17 cellular contexts compared by ENCODE assay signal in the genomic region with DNA sequence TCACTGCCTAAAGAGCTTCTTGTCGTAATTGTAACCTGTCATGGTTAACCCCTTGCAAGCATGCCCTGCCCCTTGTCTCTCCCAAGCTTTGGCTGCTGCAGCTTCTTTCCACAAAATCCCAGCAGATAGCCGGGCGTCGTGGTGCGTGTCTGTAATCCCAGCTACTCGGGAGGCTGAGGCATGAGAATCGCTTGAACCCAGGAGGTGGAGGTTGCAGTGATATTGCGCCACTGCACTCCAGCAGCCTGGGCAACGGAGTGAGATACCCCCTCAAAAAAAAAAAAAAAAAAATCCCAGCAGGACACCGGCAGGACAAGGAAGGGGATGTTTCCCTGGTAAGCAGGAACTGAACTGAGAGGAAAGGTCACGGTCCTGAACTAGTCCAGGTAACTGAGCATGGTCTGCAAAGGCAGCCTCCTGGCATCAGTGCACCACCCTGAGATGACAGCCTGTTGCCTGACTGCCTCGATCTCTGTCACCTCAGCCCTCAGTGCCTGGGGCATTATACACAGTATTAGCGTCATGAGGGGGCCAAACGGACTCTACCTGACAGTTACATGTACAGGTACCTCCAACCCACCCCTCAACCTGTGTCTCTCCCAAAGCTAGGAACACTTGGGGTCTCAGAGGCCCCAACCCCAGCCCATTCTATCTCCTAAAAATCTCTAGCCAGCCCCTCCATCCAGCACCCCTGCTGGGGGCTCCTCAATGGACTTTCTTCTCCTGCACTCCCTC. TPM values are rescaled to one million over a fixed set of nuclear protein-coding genes. Genes with fewer than 3 reads are reported as not detected.
DNase-seq lines count a peak whose midpoint lies in the region; ATAC-seq and TF ChIP-seq lines count a peak whose summit lies in the region.
"Had no signal": no experiment of that assay in that cellular context is flagged by ENCODE, and none has a peak within 500 bp of the region (broad histone marks: within the 10 kb centered on the region; RNA-seq: fewer than 3 reads in every experiment).

No MANE protein-coding gene starts in this region.

- no peaks in the 10 kb centered on the region for H3K9me3 ChIP-seq in T-helper 17 cell (ENCODE audit: control insufficient read depth, low read length, poor library complexity, severe bottlenecking)
- no peaks in the 10 kb centered on the region for H3K9me3 ChIP-seq in endodermal cell (ENCODE audit: control insufficient read depth, low read length)
- no peaks in the 10 kb centered on the region for H3K9me3 ChIP-seq in thyroid gland

- no peak for ATAC-seq in activated T-cell treated with anti-CD3 and anti-CD28 coated beads, Interleukin-2, amount 50 U/mL, for 72 hours (replicated peaks in 1 of 2)
- no peak for ATAC-seq in T-helper 17 cell
- no peak for ATAC-seq in HG03095 (IDR thresholded peaks at IDR 0.05; ENCODE audit: unreplicated experiment)
- ATAC-seq: activated CD8-positive, alpha-beta memory T cell treated with anti-CD3 and anti-CD28 coated beads, Interleukin-2, amount 10 ng/mL, durations not matched to agents 7 days and 5 days had no signal

- intact Hi-C loops in posterior vena cava (cut with DNase I) (no loop called here), thyroid gland (cut with DNase I) (no loop called here)

- TF ChIP-seq CTCF in endodermal cell (conservative IDR thresholded peaks at IDR 0.05) (no peak), thyroid gland (IDR thresholded peaks at IDR 0.05) (no peak)

- H3K4me3 ChIP-seq in endodermal cell (ENCODE audit: low read length): no peak overlapping the region
- H3K4me3 ChIP-seq in thyroid gland (replicated peaks in 1 of 3): no peak overlapping the region
- H3K4me3 ChIP-seq: SJSA1 had no signal

- H3K27ac Mint-ChIP-seq in activated T-cell treated with anti-CD3 and anti-CD28 coated beads, Interleukin-2, amount 50 U/mL, for 24 hours: no peak overlapping the region
- no peak overlapping the region for H3K27ac Mint-ChIP-seq in activated T-cell treated with anti-CD3 and anti-CD28 coated beads, Interleukin-2, amount 50 U/mL, for 72 hours
- H3K27ac Mint-ChIP-seq in T-helper 17 cell: no peak overlapping the region
- H3K27ac Mint-ChIP-seq in endodermal cell: no peak overlapping the region
- H3K27ac Mint-ChIP-seq: activated CD8-positive, alpha-beta memory T cell treated with anti-CD3 and anti-CD28 coated beads, Interleukin-2, amount 10 ng/mL, durations not matched to agents 7 days and 5 days; stimulated activated naive CD8-positive, alpha-beta T cell treated with anti-CD3 and anti-CD28 coated beads, Interleukin-15, Interleukin-2, amounts not matched to agents 100 ng/mL and 50 ng/mL, for 24 hours had no signal

- TF ChIP-seq POLR2A in thyroid gland (IDR thresholded peaks at IDR 0.05): no peak

- DNase-seq in activated T-cell treated with anti-CD3 and anti-CD28 coated beads, Interleukin-2, amount 50 U/mL, for 24 hours: peak; percentile 27
- no peak for DNase-seq in activated T-cell treated with anti-CD3 and anti-CD28 coated beads, Interleukin-2, amount 50 U/mL, for 72 hours
- no peak for DNase-seq in T-helper 17 cell
- peak; percentile 48 for DNase-seq in endodermal cell
- peak; percentile 66 for DNase-seq in posterior vena cava (ENCODE audit: low spot score)
- DNase-seq in NCI-H146 treated with DMSO at 0.1 percent for 48 hours (lab: John Stamatoyannopoulos, UW; ENCODE audit: unreplicated experiment): no peak
- no peak for DNase-seq in thyroid gland
- DNase-seq: activated CD8-positive, alpha-beta memory T cell treated with anti-CD3 and anti-CD28 coated beads, Interleukin-2, amount 10 ng/mL, durations not matched to agents 7 days and 5 days; amniotic stem cell; GOT3; KBM-7; NCI-H1105; nucleus accumbens; small intestine had no signal

- no peak overlapping the region for H3K4me3 Mint-ChIP-seq in activated T-cell treated with anti-CD3 and anti-CD28 coated beads, Interleukin-2, amount 50 U/mL, for 24 hours
- peak overlapping the region in 1 of 2 donors; percentile 23 for H3K4me3 Mint-ChIP-seq in activated T-cell treated with anti-CD3 and anti-CD28 coated beads, Interleukin-2, amount 50 U/mL, for 72 hours
- H3K4me3 Mint-ChIP-seq in T-helper 17 cell (peak overlapping the region; percentile 28), endodermal cell (peak overlapping the region; percentile 88)

- WGBS in endodermal cell (ENCODE audit: insufficient coverage in 1 of 2, insufficient read length in 1 of 2), 2 experiments: 76 to 83% methylated on average over 11 to 13 of the region's 14 CpGs
- 82 to 84% methylated on average over 14 of the region's 14 CpGs for WGBS in thyroid gland, 2 donors

- H3K9ac ChIP-seq in endodermal cell (ENCODE audit: extremely low read depth, low read length, poor library complexity, severe bottlenecking): no peak overlapping the region

- H3K36me3 ChIP-seq in endodermal cell (ENCODE audit: control insufficient read depth, insufficient read depth, low read length): no peaks in the 10 kb centered on the region
- no peaks in the 10 kb centered on the region for H3K36me3 ChIP-seq in thyroid gland

- peaks cover 29% of the 10 kb centered on the region for H3K4me1 Mint-ChIP-seq in activated T-cell treated with anti-CD3 and anti-CD28 coated beads, Interleukin-2, amount 50 U/mL, for 24 hours (ENCODE audit: low read depth)
- H3K4me1 Mint-ChIP-seq in activated T-cell treated with anti-CD3 and anti-CD28 coated beads, Interleukin-2, amount 50 U/mL, for 72 hours (ENCODE audit: low read depth): peaks cover 5% of the 10 kb centered on the region
- H3K4me1 Mint-ChIP-seq in T-helper 17 cell: peaks cover 27% of the 10 kb centered on the region
- H3K4me1 Mint-ChIP-seq in endodermal cell: peaks cover 40% of the 10 kb centered on the region

- H3K4me1 ChIP-seq in endodermal cell (ENCODE audit: control insufficient read depth, insufficient read depth, low read length): peaks cover 5% of the 10 kb centered on the region
- H3K4me1 ChIP-seq in thyroid gland: peaks cover 18 to 33% of the 10 kb centered on the region in 2 donors

- H3K27ac ChIP-seq in endodermal cell (ENCODE audit: low read depth, low read length) (no peak overlapping the region), thyroid gland (no peak overlapping the region)
- H3K27ac ChIP-seq: SJSA1 had no signal

- peaks cover 39% of the 10 kb centered on the region for H3K27me3 Mint-ChIP-seq in activated T-cell treated with anti-CD3 and anti-CD28 coated beads, Interleukin-2, amount 50 U/mL, for 24 hours
- H3K27me3 Mint-ChIP-seq in activated T-cell treated with anti-CD3 and anti-CD28 coated beads, Interleukin-2, amount 50 U/mL, for 72 hours (ENCODE audit: low read depth): peaks cover 39% of the 10 kb centered on the region
- H3K27me3 Mint-ChIP-seq in T-helper 17 cell (peaks cover 40% of the 10 kb centered on the region), endodermal cell (ENCODE audit: insufficient read depth) (peaks cover 2% of the 10 kb centered on the region)

- H3K27me3 ChIP-seq in endodermal cell (ENCODE audit: control insufficient read depth, insufficient read depth, low read length, poor library complexity, severe bottlenecking): no peaks in the 10 kb centered on the region
- H3K27me3 ChIP-seq in thyroid gland: no peaks in the 10 kb centered on the region

- no peaks in the 10 kb centered on the region for H3K36me3 Mint-ChIP-seq in activated T-cell treated with anti-CD3 and anti-CD28 coated beads, Interleukin-2, amount 50 U/mL, for 24 hours (ENCODE audit: low read depth)
- H3K36me3 Mint-ChIP-seq in activated T-cell treated with anti-CD3 and anti-CD28 coated beads, Interleukin-2, amount 50 U/mL, for 72 hours (ENCODE audit: insufficient read depth in 2 of 2): no peaks in the 10 kb centered on the region
- H3K36me3 Mint-ChIP-seq in T-helper 17 cell (ENCODE audit: low read depth): no peaks in the 10 kb centered on the region
- peaks cover 2% of the 10 kb centered on the region for H3K36me3 Mint-ChIP-seq in endodermal cell (ENCODE audit: low read depth)
- H3K36me3 Mint-ChIP-seq: activated CD8-positive, alpha-beta memory T cell treated with anti-CD3 and anti-CD28 coated beads, Interleukin-2, amount 10 ng/mL, durations not matched to agents 7 days and 5 days had no signal

- H3K9me3 Mint-ChIP-seq in activated T-cell treated with anti-CD3 and anti-CD28 coated beads, Interleukin-2, amount 50 U/mL, for 24 hours: no peaks in the 10 kb centered on the region
- H3K9me3 Mint-ChIP-seq in activated T-cell treated with anti-CD3 and anti-CD28 coated beads, Interleukin-2, amount 50 U/mL, for 72 hours: no peaks in the 10 kb centered on the region
- H3K9me3 Mint-ChIP-seq in endodermal cell: no peaks in the 10 kb centered on the region
- H3K9me3 Mint-ChIP-seq: stimulated activated naive CD8-positive, alpha-beta T cell treated with anti-CD3 and anti-CD28 coated beads, Interleukin-15, Interleukin-2, amounts not matched to agents 100 ng/mL and 50 ng/mL, for 24 hours had no signal

RNA-seq across cellular contexts. Expression of a gene that starts 1.8 kb away (rescaled TPM):
- total RNA-seq in activated T-cell treated with anti-CD3 and anti-CD28 coated beads, Interleukin-2, amount 50 U/mL, for 72 hours: 1 to 10 TPM; 3.1 to 3.5 TPM
- total RNA-seq in T-helper 17 cell (10 to 100 TPM; 15.7 to 19.1 TPM), endodermal cell (10 to 100 TPM; 26.8 to 27.7 TPM), posterior vena cava (1 to 10 TPM; 4.2 to 8.0 TPM), thyroid gland (10 to 100 TPM; 27.7 to 39.1 (median 35.1) TPM)
- 8.8 TPM for polyA plus RNA-seq in endodermal cell (2013, experiment 1 of 2)
- polyA plus RNA-seq in endodermal cell (2013, experiment 2 of 2): 7.5 TPM

RNA-seq across cellular contexts. Expression of a gene that starts 11.9 kb away (rescaled TPM):
- total RNA-seq in activated T-cell treated with anti-CD3 and anti-CD28 coated beads, Interleukin-2, amount 50 U/mL, for 72 hours: 10 to 100 TPM; 22.1 to 22.6 TPM
- total RNA-seq in T-helper 17 cell (10 to 100 TPM; 21.0 to 34.2 TPM), endodermal cell (10 to 100 TPM; 13.9 to 20.0 TPM), posterior vena cava (10 to 100 TPM in 1 of 2 donors, 1 to 10 TPM in 1; 9.2 to 10.6 TPM), thyroid gland (10 to 100 TPM; 20.6 to 24.2 (median 21.3) TPM)
- polyA plus RNA-seq in endodermal cell (2013, experiment 1 of 2): 11.9 TPM
- 10.1 TPM for polyA plus RNA-seq in endodermal cell (2013, experiment 2 of 2)

RNA-seq across cellular contexts. Expression of a gene that starts 11.9 kb away (rescaled TPM):
- 1 to 10 TPM; 7.8 to 9.6 TPM for total RNA-seq in activated T-cell treated with anti-CD3 and anti-CD28 coated beads, Interleukin-2, amount 50 U/mL, for 72 hours
- total RNA-seq in T-helper 17 cell (1 to 10 TPM; 7.0 to 8.2 TPM), endodermal cell (10 to 100 TPM in 1 of 2 donors, 1 to 10 TPM in 1; 5.3 to 10.8 TPM), posterior vena cava (1 to 10 TPM; 5.2 to 6.2 TPM), thyroid gland (10 to 100 TPM in 1 of 4 donors, 1 to 10 TPM in 3; 7.0 to 12.4 (median 8.7) TPM)
- 6.6 TPM for polyA plus RNA-seq in endodermal cell (2013, experiment 1 of 2)
- polyA plus RNA-seq in endodermal cell (2013, experiment 2 of 2): 6.8 TPM

RNA-seq across cellular contexts. Expression of a gene that starts 32.9 kb away (rescaled TPM):
- total RNA-seq in activated T-cell treated with anti-CD3 and anti-CD28 coated beads, Interleukin-2, amount 50 U/mL, for 72 hours: 10 to 100 TPM; 83.6 to 89.3 TPM
- total RNA-seq in T-helper 17 cell (10 to 100 TPM; 43.7 to 45.6 TPM), endodermal cell (10 to 100 TPM; 55.0 to 59.3 TPM), posterior vena cava (10 to 100 TPM; 38.3 to 38.6 TPM), thyroid gland (100 to 1,000 TPM in 3 of 4 donors, 10 to 100 TPM in 1; 95.5 to 136 (median 126) TPM)
- polyA plus RNA-seq in endodermal cell (2013, experiment 1 of 2): 45.8 TPM
- 38.0 TPM for polyA plus RNA-seq in endodermal cell (2013, experiment 2 of 2)

RNA-seq across cellular contexts. Expression of a gene that starts 37.7 kb away (rescaled TPM):
- 10 to 100 TPM; 66.0 to 67.0 TPM for total RNA-seq in activated T-cell treated with anti-CD3 and anti-CD28 coated beads, Interleukin-2, amount 50 U/mL, for 72 hours
- total RNA-seq in T-helper 17 cell (10 to 100 TPM; 39.5 to 41.4 TPM), endodermal cell (10 to 100 TPM; 50.8 to 53.6 TPM), posterior vena cava (10 to 100 TPM; 31.1 to 33.7 TPM), thyroid gland (10 to 100 TPM; 58.3 to 81.3 (median 68.2) TPM)
- polyA plus RNA-seq in endodermal cell (2013, experiment 1 of 2): 47.9 TPM
- polyA plus RNA-seq in endodermal cell (2013, experiment 2 of 2): 37.1 TPM

Comparison
In these comparisons a context has a peak if more than half of its experiments do, and no peak if none do; other contexts are left out.
1. DNase-seq: peak in activated T-cell treated with anti-CD3 and anti-CD28 coated beads, Interleukin-2, amount 50 U/mL, for 24 hours (single experiment), endodermal cell (single experiment) and posterior vena cava (single experiment); none in activated T-cell treated with anti-CD3 and anti-CD28 coated beads, Interleukin-2, amount 50 U/mL, for 72 hours (0 of 2), T-helper 17 cell (0 of 3), NCI-H146 treated with DMSO at 0.1 percent for 48 hours (single experiment) and thyroid gland (0 of 2).